In genomic region chr7:157318015-157318706, GRCh38 we compare ENCODE assay signal across 1 cellular context.
TF ChIP-seq lines count a peak whose summit lies in the region.

No MANE protein-coding gene starts in this region.

TF ChIP-seq in HepG2, 621 proteins besides CTCF, POLR2A, EP300 and RAD21 (continued from another document):
- TF ChIP-seq ZBTB40 (IDR thresholded peaks at IDR 0.05) (no peak), ZBTB40 (CRISPR knock-in tag; IDR thresholded peaks at IDR 0.05) (0 out of 2 replicates have a peak, but pooled peaks have one; percentile 25), CREM (IDR thresholded peaks at IDR 0.05) (no peak), CREM (CRISPR knock-in tag; IDR thresholded peaks at IDR 0.05) (no peak), HIVEP1 (CRISPR knock-in tag; IDR thresholded peaks at IDR 0.05) (peak; percentile 45; the same call in 1 of the 2 replicates), ZNF639 (CRISPR knock-in tag; conservative IDR thresholded peaks at IDR 0.05) (0 out of 2 replicates have a peak, but pooled peaks have one; percentile 32), POLR2G (IDR thresholded peaks at IDR 0.05; ENCODE audit: low read depth, low read length) (0 out of 2 replicates have a peak, but pooled peaks have one; percentile 36), KAT8 (CRISPR knock-in tag; IDR thresholded peaks at IDR 0.05) (0 out of 2 replicates have a peak, but pooled peaks have one; percentile 34), ZBTB26 (CRISPR knock-in tag; IDR thresholded peaks at IDR 0.05; ENCODE audit: borderline replicate concordance) (peak; percentile 53; the same call in 1 of the 2 replicates), SAP130 (CRISPR knock-in tag; IDR thresholded peaks at IDR 0.05; ENCODE audit: low read depth) (peak; percentile 42; the same call in 1 of the 2 replicates), ZNF292 (CRISPR knock-in tag; IDR thresholded peaks at IDR 0.05; ENCODE audit: borderline replicate concordance, low read depth) (peak; percentile 71; the same call in 1 of the 2 replicates), CBFB (CRISPR knock-in tag; IDR thresholded peaks at IDR 0.05) (no peak), ZNF772 (CRISPR knock-in tag; IDR thresholded peaks at IDR 0.05) (peak; percentile 49; the same call in 1 of the 2 replicates), RXRB (CRISPR knock-in tag; IDR thresholded peaks at IDR 0.05; ENCODE audit: borderline replicate concordance) (0 out of 2 replicates have a peak, but pooled peaks have one; percentile 14), TFAP4 (IDR thresholded peaks at IDR 0.05; ENCODE audit: borderline replicate concordance, low read depth) (no peak), ZFX (CRISPR knock-in tag; IDR thresholded peaks at IDR 0.05; ENCODE audit: low read depth) (peak; percentile 60), ARID4A (CRISPR knock-in tag; IDR thresholded peaks at IDR 0.05; ENCODE audit: borderline replicate concordance) (0 out of 2 replicates have a peak, but pooled peaks have one; percentile 32), UBTF (CRISPR knock-in tag; IDR thresholded peaks at IDR 0.05) (peak; percentile 46; the same call in 1 of the 2 replicates), TAF1 (CRISPR knock-in tag; IDR thresholded peaks at IDR 0.05) (peak; percentile 38; the same call in 1 of the 2 replicates), NFIB (CRISPR knock-in tag; IDR thresholded peaks at IDR 0.05; ENCODE audit: borderline replicate concordance) (no peak), MXD4 (CRISPR knock-in tag; IDR thresholded peaks at IDR 0.05) (no peak), POLR2AphosphoS5 (IDR thresholded peaks at IDR 0.05; ENCODE audit: low read depth, low read length) (0 out of 2 replicates have a peak, but pooled peaks have one; percentile 17), TBX2 (CRISPR knock-in tag; IDR thresholded peaks at IDR 0.05; ENCODE audit: borderline replicate concordance) (peak; percentile 32; the same call in 1 of the 2 replicates), BCL3 (CRISPR knock-in tag; IDR thresholded peaks at IDR 0.05) (0 out of 2 replicates have a peak, but pooled peaks have one; percentile 20), JUN (CRISPR knock-in tag; IDR thresholded peaks at IDR 0.05) (no peak), ZNF687 (CRISPR knock-in tag; IDR thresholded peaks at IDR 0.05) (peak; percentile 77)
